In the genomic region with DNA sequence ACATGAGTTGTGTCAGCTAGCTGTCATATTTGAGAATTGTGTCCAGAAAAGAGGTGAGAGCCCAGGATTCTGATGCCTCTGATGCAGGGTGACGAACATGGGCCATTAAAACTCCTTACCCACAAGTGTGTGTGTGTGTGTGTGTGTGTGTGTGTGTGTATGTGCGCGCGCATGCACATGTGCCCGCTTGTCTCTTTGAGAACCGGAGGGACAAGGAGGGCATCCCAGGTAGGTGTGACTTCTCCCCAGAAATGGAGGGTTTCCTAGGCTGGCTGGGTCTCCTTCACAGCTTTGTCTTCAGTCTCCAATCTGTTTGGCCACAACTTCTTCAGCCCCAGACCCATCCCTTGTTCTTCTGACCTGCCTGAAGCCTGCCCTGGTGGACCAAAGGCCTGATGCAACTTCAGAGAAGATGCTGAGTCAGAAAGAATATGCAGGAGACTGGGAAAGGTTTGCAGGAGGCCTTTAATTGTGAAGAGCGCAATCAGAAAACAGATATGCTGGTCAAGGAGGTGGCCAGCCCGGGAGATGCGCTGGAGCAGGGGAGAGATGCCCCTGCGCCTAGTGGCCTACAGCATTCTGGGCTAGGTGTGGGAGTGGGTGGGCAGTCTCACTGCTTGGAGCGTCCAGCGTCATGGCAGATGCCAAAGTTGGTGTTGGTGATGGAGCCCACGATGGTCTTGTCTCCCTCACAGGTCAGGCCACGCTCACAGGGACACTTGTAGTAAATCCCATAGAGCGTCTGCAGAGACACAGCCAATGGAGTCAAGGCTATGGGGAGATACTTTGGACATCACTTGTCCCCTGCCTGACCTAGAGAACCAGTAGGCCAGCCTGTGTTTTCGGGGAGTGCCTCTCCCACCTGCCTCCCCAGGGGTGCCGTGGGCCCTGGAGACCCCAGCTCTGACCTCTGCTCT, we compare ENCODE assay signal across 1 cellular context.
TF ChIP-seq lines count a peak whose summit lies in the region.

No MANE protein-coding gene starts in this region.

TF ChIP-seq in K562, 482 proteins besides CTCF, POLR2A, EP300 and RAD21 (continued from another document and continues in another):
- no peak for TF ChIP-seq ZNF76 (CRISPR knock-in tag; IDR thresholded peaks at IDR 0.05; ENCODE audit: borderline replicate concordance)
- no peak for TF ChIP-seq GTF2A2 (tag; IDR thresholded peaks at IDR 0.05)
- TF ChIP-seq STAT5B (CRISPR knock-in tag; IDR thresholded peaks at IDR 0.05): no peak
- no peak for TF ChIP-seq KLF1 (tag; IDR thresholded peaks at IDR 0.05)
- TF ChIP-seq, protein P1, sequence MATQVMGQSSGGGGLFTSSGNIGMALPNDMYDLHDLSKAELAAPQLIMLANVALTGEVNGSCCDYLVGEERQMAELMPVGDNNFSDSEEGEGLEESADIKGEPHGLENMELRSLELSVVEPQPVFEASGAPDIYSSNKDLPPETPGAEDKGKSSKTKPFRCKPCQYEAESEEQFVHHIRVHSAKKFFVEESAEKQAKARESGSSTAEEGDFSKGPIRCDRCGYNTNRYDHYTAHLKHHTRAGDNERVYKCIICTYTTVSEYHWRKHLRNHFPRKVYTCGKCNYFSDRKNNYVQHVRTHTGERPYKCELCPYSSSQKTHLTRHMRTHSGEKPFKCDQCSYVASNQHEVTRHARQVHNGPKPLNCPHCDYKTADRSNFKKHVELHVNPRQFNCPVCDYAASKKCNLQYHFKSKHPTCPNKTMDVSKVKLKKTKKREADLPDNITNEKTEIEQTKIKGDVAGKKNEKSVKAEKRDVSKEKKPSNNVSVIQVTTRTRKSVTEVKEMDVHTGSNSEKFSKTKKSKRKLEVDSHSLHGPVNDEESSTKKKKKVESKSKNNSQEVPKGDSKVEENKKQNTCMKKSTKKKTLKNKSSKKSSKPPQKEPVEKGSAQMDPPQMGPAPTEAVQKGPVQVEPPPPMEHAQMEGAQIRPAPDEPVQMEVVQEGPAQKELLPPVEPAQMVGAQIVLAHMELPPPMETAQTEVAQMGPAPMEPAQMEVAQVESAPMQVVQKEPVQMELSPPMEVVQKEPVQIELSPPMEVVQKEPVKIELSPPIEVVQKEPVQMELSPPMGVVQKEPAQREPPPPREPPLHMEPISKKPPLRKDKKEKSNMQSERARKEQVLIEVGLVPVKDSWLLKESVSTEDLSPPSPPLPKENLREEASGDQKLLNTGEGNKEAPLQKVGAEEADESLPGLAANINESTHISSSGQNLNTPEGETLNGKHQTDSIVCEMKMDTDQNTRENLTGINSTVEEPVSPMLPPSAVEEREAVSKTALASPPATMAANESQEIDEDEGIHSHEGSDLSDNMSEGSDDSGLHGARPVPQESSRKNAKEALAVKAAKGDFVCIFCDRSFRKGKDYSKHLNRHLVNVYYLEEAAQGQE (CRISPR knock-in tag; IDR thresholded peaks at IDR 0.05; ENCODE audit: low read depth): no peak
- TF ChIP-seq ZNF239 (CRISPR knock-in tag; IDR thresholded peaks at IDR 0.05): no peak
- no peak for TF ChIP-seq MTA2 (IDR thresholded peaks at IDR 0.05; ENCODE audit: low read depth)
- no peak for TF ChIP-seq GATAD2B (IDR thresholded peaks at IDR 0.05; ENCODE audit: borderline replicate concordance)
- peak; percentile 20; the same call in 1 of the 2 replicates for TF ChIP-seq STAG1 (CRISPR knock-in tag; IDR thresholded peaks at IDR 0.05; ENCODE audit: borderline replicate concordance)
- TF ChIP-seq ERF (CRISPR knock-in tag; IDR thresholded peaks at IDR 0.05): no peak
- TF ChIP-seq NFE2 (IDR thresholded peaks at IDR 0.05; ENCODE audit: low read depth): peak; percentile 64; the same call in 1 of the 2 replicates
- no peak for TF ChIP-seq RBBP5 (IDR thresholded peaks at IDR 0.05; ENCODE audit: borderline replicate concordance, insufficient read depth, low read length, poor library complexity, severe bottlenecking)
- no peak for TF ChIP-seq HMGN3 (IDR thresholded peaks at IDR 0.05; ENCODE audit: borderline replicate concordance, extremely low read depth, insufficient read length, low read depth, low read length)
- no peak for TF ChIP-seq LARP7 (IDR thresholded peaks at IDR 0.05)
- TF ChIP-seq SAP30 (IDR thresholded peaks at IDR 0.05; ENCODE audit: borderline replicate concordance, insufficient read depth, low read depth, low read length, poor library complexity, severe bottlenecking): no peak
- TF ChIP-seq, protein P2, sequence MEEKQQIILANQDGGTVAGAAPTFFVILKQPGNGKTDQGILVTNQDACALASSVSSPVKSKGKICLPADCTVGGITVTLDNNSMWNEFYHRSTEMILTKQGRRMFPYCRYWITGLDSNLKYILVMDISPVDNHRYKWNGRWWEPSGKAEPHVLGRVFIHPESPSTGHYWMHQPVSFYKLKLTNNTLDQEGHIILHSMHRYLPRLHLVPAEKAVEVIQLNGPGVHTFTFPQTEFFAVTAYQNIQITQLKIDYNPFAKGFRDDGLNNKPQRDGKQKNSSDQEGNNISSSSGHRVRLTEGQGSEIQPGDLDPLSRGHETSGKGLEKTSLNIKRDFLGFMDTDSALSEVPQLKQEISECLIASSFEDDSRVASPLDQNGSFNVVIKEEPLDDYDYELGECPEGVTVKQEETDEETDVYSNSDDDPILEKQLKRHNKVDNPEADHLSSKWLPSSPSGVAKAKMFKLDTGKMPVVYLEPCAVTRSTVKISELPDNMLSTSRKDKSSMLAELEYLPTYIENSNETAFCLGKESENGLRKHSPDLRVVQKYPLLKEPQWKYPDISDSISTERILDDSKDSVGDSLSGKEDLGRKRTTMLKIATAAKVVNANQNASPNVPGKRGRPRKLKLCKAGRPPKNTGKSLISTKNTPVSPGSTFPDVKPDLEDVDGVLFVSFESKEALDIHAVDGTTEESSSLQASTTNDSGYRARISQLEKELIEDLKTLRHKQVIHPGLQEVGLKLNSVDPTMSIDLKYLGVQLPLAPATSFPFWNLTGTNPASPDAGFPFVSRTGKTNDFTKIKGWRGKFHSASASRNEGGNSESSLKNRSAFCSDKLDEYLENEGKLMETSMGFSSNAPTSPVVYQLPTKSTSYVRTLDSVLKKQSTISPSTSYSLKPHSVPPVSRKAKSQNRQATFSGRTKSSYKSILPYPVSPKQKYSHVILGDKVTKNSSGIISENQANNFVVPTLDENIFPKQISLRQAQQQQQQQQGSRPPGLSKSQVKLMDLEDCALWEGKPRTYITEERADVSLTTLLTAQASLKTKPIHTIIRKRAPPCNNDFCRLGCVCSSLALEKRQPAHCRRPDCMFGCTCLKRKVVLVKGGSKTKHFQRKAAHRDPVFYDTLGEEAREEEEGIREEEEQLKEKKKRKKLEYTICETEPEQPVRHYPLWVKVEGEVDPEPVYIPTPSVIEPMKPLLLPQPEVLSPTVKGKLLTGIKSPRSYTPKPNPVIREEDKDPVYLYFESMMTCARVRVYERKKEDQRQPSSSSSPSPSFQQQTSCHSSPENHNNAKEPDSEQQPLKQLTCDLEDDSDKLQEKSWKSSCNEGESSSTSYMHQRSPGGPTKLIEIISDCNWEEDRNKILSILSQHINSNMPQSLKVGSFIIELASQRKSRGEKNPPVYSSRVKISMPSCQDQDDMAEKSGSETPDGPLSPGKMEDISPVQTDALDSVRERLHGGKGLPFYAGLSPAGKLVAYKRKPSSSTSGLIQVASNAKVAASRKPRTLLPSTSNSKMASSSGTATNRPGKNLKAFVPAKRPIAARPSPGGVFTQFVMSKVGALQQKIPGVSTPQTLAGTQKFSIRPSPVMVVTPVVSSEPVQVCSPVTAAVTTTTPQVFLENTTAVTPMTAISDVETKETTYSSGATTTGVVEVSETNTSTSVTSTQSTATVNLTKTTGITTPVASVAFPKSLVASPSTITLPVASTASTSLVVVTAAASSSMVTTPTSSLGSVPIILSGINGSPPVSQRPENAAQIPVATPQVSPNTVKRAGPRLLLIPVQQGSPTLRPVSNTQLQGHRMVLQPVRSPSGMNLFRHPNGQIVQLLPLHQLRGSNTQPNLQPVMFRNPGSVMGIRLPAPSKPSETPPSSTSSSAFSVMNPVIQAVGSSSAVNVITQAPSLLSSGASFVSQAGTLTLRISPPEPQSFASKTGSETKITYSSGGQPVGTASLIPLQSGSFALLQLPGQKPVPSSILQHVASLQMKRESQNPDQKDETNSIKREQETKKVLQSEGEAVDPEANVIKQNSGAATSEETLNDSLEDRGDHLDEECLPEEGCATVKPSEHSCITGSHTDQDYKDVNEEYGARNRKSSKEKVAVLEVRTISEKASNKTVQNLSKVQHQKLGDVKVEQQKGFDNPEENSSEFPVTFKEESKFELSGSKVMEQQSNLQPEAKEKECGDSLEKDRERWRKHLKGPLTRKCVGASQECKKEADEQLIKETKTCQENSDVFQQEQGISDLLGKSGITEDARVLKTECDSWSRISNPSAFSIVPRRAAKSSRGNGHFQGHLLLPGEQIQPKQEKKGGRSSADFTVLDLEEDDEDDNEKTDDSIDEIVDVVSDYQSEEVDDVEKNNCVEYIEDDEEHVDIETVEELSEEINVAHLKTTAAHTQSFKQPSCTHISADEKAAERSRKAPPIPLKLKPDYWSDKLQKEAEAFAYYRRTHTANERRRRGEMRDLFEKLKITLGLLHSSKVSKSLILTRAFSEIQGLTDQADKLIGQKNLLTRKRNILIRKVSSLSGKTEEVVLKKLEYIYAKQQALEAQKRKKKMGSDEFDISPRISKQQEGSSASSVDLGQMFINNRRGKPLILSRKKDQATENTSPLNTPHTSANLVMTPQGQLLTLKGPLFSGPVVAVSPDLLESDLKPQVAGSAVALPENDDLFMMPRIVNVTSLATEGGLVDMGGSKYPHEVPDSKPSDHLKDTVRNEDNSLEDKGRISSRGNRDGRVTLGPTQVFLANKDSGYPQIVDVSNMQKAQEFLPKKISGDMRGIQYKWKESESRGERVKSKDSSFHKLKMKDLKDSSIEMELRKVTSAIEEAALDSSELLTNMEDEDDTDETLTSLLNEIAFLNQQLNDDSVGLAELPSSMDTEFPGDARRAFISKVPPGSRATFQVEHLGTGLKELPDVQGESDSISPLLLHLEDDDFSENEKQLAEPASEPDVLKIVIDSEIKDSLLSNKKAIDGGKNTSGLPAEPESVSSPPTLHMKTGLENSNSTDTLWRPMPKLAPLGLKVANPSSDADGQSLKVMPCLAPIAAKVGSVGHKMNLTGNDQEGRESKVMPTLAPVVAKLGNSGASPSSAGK (IDR thresholded peaks at IDR 0.05): no peak
- no peak for TF ChIP-seq SRSF9 (IDR thresholded peaks at IDR 0.05; ENCODE audit: borderline replicate concordance, low read depth, low read length)
- TF ChIP-seq SLC30A9 (CRISPR knock-in tag; IDR thresholded peaks at IDR 0.05): no peak
- TF ChIP-seq MEF2A (IDR thresholded peaks at IDR 0.05; ENCODE audit: control insufficient read depth, low read depth, low read length): no peak
- no peak for TF ChIP-seq HNRNPUL1 (IDR thresholded peaks at IDR 0.05; ENCODE audit: low read length)
- no peak for TF ChIP-seq ZNF12 (CRISPR knock-in tag; IDR thresholded peaks at IDR 0.05)
- TF ChIP-seq, protein P3, sequence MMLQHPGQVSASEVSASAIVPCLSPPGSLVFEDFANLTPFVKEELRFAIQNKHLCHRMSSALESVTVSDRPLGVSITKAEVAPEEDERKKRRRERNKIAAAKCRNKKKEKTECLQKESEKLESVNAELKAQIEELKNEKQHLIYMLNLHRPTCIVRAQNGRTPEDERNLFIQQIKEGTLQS (IDR thresholded peaks at IDR 0.05): peak; percentile 61
- TF ChIP-seq, protein P3 (CRISPR knock-in tag; conservative IDR thresholded peaks at IDR 0.05): no peak
- no peak for TF ChIP-seq SRSF7 (optimal IDR thresholded peaks at IDR 0.05; ENCODE audit: low read depth, low read length)
- TF ChIP-seq HDGF (IDR thresholded peaks at IDR 0.05): no peak
- TF ChIP-seq SETDB1 (IDR thresholded peaks at IDR 0.05; ENCODE audit: low read length): no peak
- TF ChIP-seq C11orf30 (IDR thresholded peaks at IDR 0.05; ENCODE audit: low read depth): peak; percentile 92
- TF ChIP-seq MITF (IDR thresholded peaks at IDR 0.05): no peak
- peak; percentile 64 for TF ChIP-seq CTBP1 (IDR thresholded peaks at IDR 0.05; ENCODE audit: borderline replicate concordance)
- no peak for TF ChIP-seq LEF1 (IDR thresholded peaks at IDR 0.05)
- TF ChIP-seq RBM17 (IDR thresholded peaks at IDR 0.05; ENCODE audit: borderline replicate concordance, low read depth, low read length): no peak
- no peak for TF ChIP-seq HDAC6 (IDR thresholded peaks at IDR 0.05; ENCODE audit: low read depth, low read length)
- TF ChIP-seq, protein P4, sequence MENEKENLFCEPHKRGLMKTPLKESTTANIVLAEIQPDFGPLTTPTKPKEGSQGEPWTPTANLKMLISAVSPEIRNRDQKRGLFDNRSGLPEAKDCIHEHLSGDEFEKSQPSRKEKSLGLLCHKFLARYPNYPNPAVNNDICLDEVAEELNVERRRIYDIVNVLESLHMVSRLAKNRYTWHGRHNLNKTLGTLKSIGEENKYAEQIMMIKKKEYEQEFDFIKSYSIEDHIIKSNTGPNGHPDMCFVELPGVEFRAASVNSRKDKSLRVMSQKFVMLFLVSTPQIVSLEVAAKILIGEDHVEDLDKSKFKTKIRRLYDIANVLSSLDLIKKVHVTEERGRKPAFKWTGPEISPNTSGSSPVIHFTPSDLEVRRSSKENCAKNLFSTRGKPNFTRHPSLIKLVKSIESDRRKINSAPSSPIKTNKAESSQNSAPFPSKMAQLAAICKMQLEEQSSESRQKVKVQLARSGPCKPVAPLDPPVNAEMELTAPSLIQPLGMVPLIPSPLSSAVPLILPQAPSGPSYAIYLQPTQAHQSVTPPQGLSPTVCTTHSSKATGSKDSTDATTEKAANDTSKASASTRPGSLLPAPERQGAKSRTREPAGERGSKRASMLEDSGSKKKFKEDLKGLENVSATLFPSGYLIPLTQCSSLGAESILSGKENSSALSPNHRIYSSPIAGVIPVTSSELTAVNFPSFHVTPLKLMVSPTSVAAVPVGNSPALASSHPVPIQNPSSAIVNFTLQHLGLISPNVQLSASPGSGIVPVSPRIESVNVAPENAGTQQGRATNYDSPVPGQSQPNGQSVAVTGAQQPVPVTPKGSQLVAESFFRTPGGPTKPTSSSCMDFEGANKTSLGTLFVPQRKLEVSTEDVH (IDR thresholded peaks at IDR 0.05; ENCODE audit: low read depth, partially characterized antibody): no peak
- TF ChIP-seq KLF13 (tag; IDR thresholded peaks at IDR 0.05; ENCODE audit: borderline replicate concordance, low read depth): no peak
- TF ChIP-seq ADNP (tag; IDR thresholded peaks at IDR 0.05): no peak
- no peak for TF ChIP-seq TAF7 (tag; IDR thresholded peaks at IDR 0.05)
- no peak for TF ChIP-seq BRF1 (IDR thresholded peaks at IDR 0.05; ENCODE audit: borderline replicate concordance, extremely low read depth, insufficient read length)
- TF ChIP-seq COPS2 (conservative IDR thresholded peaks at IDR 0.05): no peak
- TF ChIP-seq CEBPG (CRISPR knock-in tag; IDR thresholded peaks at IDR 0.05): peak; percentile 29; the same call in 1 of the 2 replicates
- peak in 1 of 2 experiments; percentile 68; a peak in 2 of 4 replicates for TF ChIP-seq CEBPG (tag; conservative IDR thresholded peaks at IDR 0.05 in 1 of 2, IDR thresholded peaks at IDR 0.05 in 1 of 2)
- TF ChIP-seq POLR2G (IDR thresholded peaks at IDR 0.05; ENCODE audit: low read depth, low read length): no peak
- no peak for TF ChIP-seq ZNF134 (CRISPR knock-in tag; conservative IDR thresholded peaks at IDR 0.05)
